Comparison of ENCODE assay signal across 34 cellular contexts in the genomic region with DNA sequence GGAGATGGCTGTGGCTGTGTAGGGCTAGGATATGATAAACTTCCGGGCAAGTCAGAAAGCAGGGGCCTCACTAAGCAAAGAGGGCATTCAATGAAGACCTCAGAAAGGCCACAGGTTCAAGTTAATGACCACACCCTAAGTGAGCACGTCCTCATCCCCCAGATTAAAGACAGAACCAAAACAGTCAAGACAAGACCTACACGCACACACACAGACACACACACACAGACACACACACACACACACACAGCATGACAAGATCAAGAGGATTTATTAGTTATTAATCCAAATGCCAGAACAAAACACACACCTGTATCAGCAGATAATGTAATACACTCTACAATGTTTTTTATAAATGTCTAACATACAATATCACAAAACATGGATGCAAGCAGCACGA.
"Had no signal": no experiment of that assay in that cellular context is flagged by ENCODE, and none has a peak within 500 bp of the region (broad histone marks: within the 10 kb centered on the region; RNA-seq: fewer than 3 reads in every experiment).

No MANE protein-coding gene starts in this region.

- H3K4me1 Mint-ChIP-seq: activated CD4-positive, alpha-beta T cell treated with anti-CD3 and anti-CD28 coated beads, Interleukin-2, amount 10 ng/mL, durations not matched to agents 24 days and 14 days; activated naive CD8-positive, alpha-beta T cell treated with anti-CD3 and anti-CD28 coated beads for 36 hours; activated T-helper 17 cell treated with anti-CD3 and anti-CD28 coated beads, Interleukin-2, amount 50 U/mL, for 72 hours had no signal

- H3K4me3 ChIP-seq: adrenal gland, body of pancreas, breast epithelium had no signal

- H3K4me1 ChIP-seq: body of pancreas, breast epithelium had no signal

- H3K4me3 Mint-ChIP-seq: activated B cell treated with CpG ODN at 0.5 μM for 24 hours; activated CD4-positive, alpha-beta memory T cell treated with anti-CD3 and anti-CD28 coated beads for 36 hours; activated CD4-positive, alpha-beta T cell treated with anti-CD3 and anti-CD28 coated beads, Interleukin-2, amount 10 ng/mL, durations not matched to agents 24 days and 14 days; activated CD8-positive, alpha-beta T cell treated with anti-CD3 and anti-CD28 coated beads for 36 hours; activated naive CD4-positive, alpha-beta T cell treated with anti-CD3 and anti-CD28 coated beads for 36 hours; activated naive CD8-positive, alpha-beta T cell treated with anti-CD3 and anti-CD28 coated beads for 36 hours; activated T-cell treated with anti-CD3 and anti-CD28 coated beads, Interleukin-2, amount 50 U/mL, for 4 hours; activated T-cell treated with anti-CD3 and anti-CD28 coated beads, Interleukin-2, amount 50 U/mL, for 72 hours; activated T-helper 1 cell treated with anti-CD3 and anti-CD28 coated beads, Interleukin-12 subunit alpha, Interleukin-12 subunit beta, Interleukin-2, Interleukin-4 antibody, amounts not matched to agents 30 ng/mL and 10 ng/mL and 1 ng/mL, durations not matched to agents 14 hours and 24 hours and 36 hours; activated T-helper 17 cell treated with anti-CD3 and anti-CD28 coated beads, Interleukin-2, amount 50 U/mL, for 72 hours; T-helper 1 cell treated with Interleukin-12 subunit alpha and Interleukin-12 subunit beta and Interleukin-4 antibody, amounts not matched to agents 30 μg/mL and 1 μg/mL, for 36 hours; T-helper 2 cell treated with Interferon-gamma antibody and Interleukin-4, amounts not matched to agents 5 μg/mL and 100 μg/mL, for 36 hours had no signal

- H3K9me3 ChIP-seq: adrenal gland, body of pancreas, breast epithelium had no signal

- H3K36me3 ChIP-seq: adrenal gland, brain microvascular endothelial cell, breast epithelium had no signal

- H3K9me3 Mint-ChIP-seq: activated B cell treated with CpG ODN at 0.5 μM for 24 hours; activated CD4-positive, alpha-beta memory T cell treated with anti-CD3 and anti-CD28 coated beads for 36 hours; activated CD4-positive, alpha-beta T cell treated with anti-CD3 and anti-CD28 coated beads, Interleukin-2, amount 10 ng/mL, durations not matched to agents 24 days and 14 days; activated CD8-positive, alpha-beta T cell treated with anti-CD3 and anti-CD28 coated beads for 36 hours; activated naive CD4-positive, alpha-beta T cell treated with anti-CD3 and anti-CD28 coated beads for 36 hours; activated naive CD4-positive, alpha-beta T cell treated with anti-CD3 and anti-CD28 coated beads, Interleukin-2, amount 50 U/mL, for 72 hours; activated naive CD8-positive, alpha-beta T cell treated with anti-CD3 and anti-CD28 coated beads for 36 hours; activated T-cell treated with anti-CD3 and anti-CD28 coated beads, Interleukin-2, amount 50 U/mL, for 4 hours; activated T-cell treated with anti-CD3 and anti-CD28 coated beads, Interleukin-2, amount 50 U/mL, for 72 hours; activated T-helper 1 cell treated with anti-CD3 and anti-CD28 coated beads, Interleukin-12 subunit alpha, Interleukin-12 subunit beta, Interleukin-2, Interleukin-4 antibody, amounts not matched to agents 30 ng/mL and 10 ng/mL and 1 ng/mL, durations not matched to agents 14 hours and 24 hours and 36 hours; activated T-helper 17 cell treated with anti-CD3 and anti-CD28 coated beads, Interleukin-2, amount 50 U/mL, for 72 hours; T-helper 1 cell treated with Interleukin-12 subunit alpha and Interleukin-12 subunit beta and Interleukin-4 antibody, amounts not matched to agents 30 μg/mL and 1 μg/mL, for 36 hours; T-helper 2 cell treated with Interferon-gamma antibody and Interleukin-4, amounts not matched to agents 5 μg/mL and 100 μg/mL, for 36 hours had no signal

- H3K36me3 Mint-ChIP-seq: activated CD4-positive, alpha-beta memory T cell treated with anti-CD3 and anti-CD28 coated beads for 36 hours; activated naive CD4-positive, alpha-beta T cell treated with anti-CD3 and anti-CD28 coated beads, Interleukin-2, amount 50 U/mL, for 72 hours; activated naive CD8-positive, alpha-beta T cell treated with anti-CD3 and anti-CD28 coated beads for 36 hours had no signal

- H3K27me3 ChIP-seq: adrenal gland, body of pancreas, brain microvascular endothelial cell, breast epithelium had no signal

- H3K27me3 Mint-ChIP-seq: activated B cell treated with CpG ODN at 0.5 μM for 24 hours; activated CD4-positive, alpha-beta memory T cell treated with anti-CD3 and anti-CD28 coated beads for 36 hours; activated CD4-positive, alpha-beta T cell treated with anti-CD3 and anti-CD28 coated beads, Interleukin-2, amount 10 ng/mL, durations not matched to agents 24 days and 14 days; activated CD8-positive, alpha-beta T cell treated with anti-CD3 and anti-CD28 coated beads for 36 hours; activated naive CD8-positive, alpha-beta T cell treated with anti-CD3 and anti-CD28 coated beads for 36 hours; activated T-helper 17 cell treated with anti-CD3 and anti-CD28 coated beads, Interleukin-2, amount 50 U/mL, for 72 hours had no signal

- H3K27ac Mint-ChIP-seq: activated B cell treated with CpG ODN at 0.5 μM for 24 hours; activated CD4-positive, alpha-beta memory T cell treated with anti-CD3 and anti-CD28 coated beads for 36 hours; activated CD4-positive, alpha-beta T cell treated with anti-CD3 and anti-CD28 coated beads, Interleukin-2, amount 10 ng/mL, durations not matched to agents 24 days and 14 days; activated CD8-positive, alpha-beta T cell treated with anti-CD3 and anti-CD28 coated beads for 36 hours; activated naive CD4-positive, alpha-beta T cell treated with anti-CD3 and anti-CD28 coated beads for 36 hours; activated naive CD4-positive, alpha-beta T cell treated with anti-CD3 and anti-CD28 coated beads, Interleukin-2, amount 50 U/mL, for 72 hours; activated naive CD8-positive, alpha-beta T cell treated with anti-CD3 and anti-CD28 coated beads for 36 hours; activated T-cell treated with anti-CD3 and anti-CD28 coated beads, Interleukin-2, amount 50 U/mL, for 72 hours; activated T-helper 1 cell treated with anti-CD3 and anti-CD28 coated beads, Interleukin-12 subunit alpha, Interleukin-12 subunit beta, Interleukin-2, Interleukin-4 antibody, amounts not matched to agents 30 ng/mL and 10 ng/mL and 1 ng/mL, durations not matched to agents 14 hours and 24 hours and 36 hours; activated T-helper 17 cell treated with anti-CD3 and anti-CD28 coated beads, Interleukin-2, amount 50 U/mL, for 72 hours; T-helper 1 cell treated with Interleukin-12 subunit alpha and Interleukin-12 subunit beta and Interleukin-4 antibody, amounts not matched to agents 30 μg/mL and 1 μg/mL, for 36 hours; T-helper 2 cell treated with Interferon-gamma antibody and Interleukin-4, amounts not matched to agents 5 μg/mL and 100 μg/mL, for 36 hours had no signal

- DNase-seq: activated B cell treated with CpG ODN at 0.5 μM for 24 hours; activated CD4-positive, alpha-beta memory T cell treated with anti-CD3 and anti-CD28 coated beads for 36 hours; activated CD4-positive, alpha-beta T cell treated with anti-CD3 and anti-CD28 coated beads for 4 hours; activated CD4-positive, alpha-beta T cell treated with anti-CD3 and anti-CD28 coated beads, Interleukin-2, amount 10 ng/mL, durations not matched to agents 24 days and 14 days; activated CD4-positive, alpha-beta T cell treated with anti-CD3 and anti-CD28 coated beads, Interleukin-2, amount 50 U/mL, for 1 hour; activated CD4-positive, alpha-beta T cell treated with anti-CD3 and anti-CD28 coated beads, Interleukin-2, amount 50 U/mL, for 4 hours; activated CD4-positive, CD25-positive, alpha-beta regulatory T cell treated with anti-CD3 and anti-CD28 coated beads, Interleukin-2, amount 50 U/mL, for 72 hours; activated CD8-positive, alpha-beta memory T cell treated with anti-CD3 and anti-CD28 coated beads, Interleukin-2, amount 50 U/mL, for 4 hours; activated CD8-positive, alpha-beta T cell treated with anti-CD3 and anti-CD28 coated beads for 36 hours; activated effector memory CD4-positive, alpha-beta T cell treated with anti-CD3 and anti-CD28 coated beads, Interleukin-2, amount 50 U/mL, for 16 hours; activated gamma-delta T cell treated with Interleukin-2 at 50 U/mL for 16 hours; activated naive CD4-positive, alpha-beta T cell; activated naive CD4-positive, alpha-beta T cell treated with anti-CD3 and anti-CD28 coated beads for 36 hours; activated naive CD4-positive, alpha-beta T cell treated with anti-CD3 and anti-CD28 coated beads, Interleukin-2, amount 50 U/mL, for 16 hours; activated naive CD8-positive, alpha-beta T cell treated with anti-CD3 and anti-CD28 coated beads for 36 hours; activated T-cell treated with anti-CD3 and anti-CD28 coated beads for 4 hours; activated T-cell treated with anti-CD3 and anti-CD28 coated beads, Interleukin-2, amount 50 U/mL, for 1 hour; activated T-cell treated with anti-CD3 and anti-CD28 coated beads, Interleukin-2, amount 50 U/mL, for 4 hours; activated T-cell treated with anti-CD3 and anti-CD28 coated beads, Interleukin-2, amount 50 U/mL, for 72 hours; adrenal gland; amniotic stem cell; aorta; body of pancreas; brain microvascular endothelial cell; central memory CD4-positive, alpha-beta T cell; T-helper 2 cell; T-helper 9 cell had no signal

- H3K27ac ChIP-seq: adrenal gland, body of pancreas, brain microvascular endothelial cell, breast epithelium, VCaP had no signal

- ATAC-seq: activated CD8-positive, alpha-beta T cell treated with anti-CD3 and anti-CD28 coated beads for 36 hours; activated naive CD4-positive, alpha-beta T cell treated with anti-CD3 and anti-CD28 coated beads, Interleukin-2, amount 50 U/mL, for 72 hours; activated T-cell treated with anti-CD3 and anti-CD28 coated beads, Interleukin-2, amount 50 U/mL, for 4 hours; activated T-cell treated with anti-CD3 and anti-CD28 coated beads, Interleukin-2, amount 50 U/mL, for 72 hours; activated T-helper 17 cell treated with anti-CD3 and anti-CD28 coated beads, Interleukin-2, amount 50 U/mL, for 72 hours; body of pancreas had no signal
